11 cellular contexts compared by ENCODE assay signal in genomic region chr3:133535971-133536634, GRCh38. TPM values are rescaled to one million over a fixed set of nuclear protein-coding genes. Genes with fewer than 3 reads are reported as not detected.
DNase-seq lines count a peak whose midpoint lies in the region; ATAC-seq lines count a peak whose summit lies in the region.
"Had no signal": no experiment of that assay in that cellular context is flagged by ENCODE, and none has a peak within 500 bp of the region (broad histone marks: within the 10 kb centered on the region; RNA-seq: fewer than 3 reads in every experiment).

No MANE protein-coding gene starts in this region.

- H3K36me3 Mint-ChIP-seq in activated naive CD8-positive, alpha-beta T cell treated with anti-CD3 and anti-CD28 coated beads for 36 hours = peaks cover 2% of the 10 kb centered on the region

- no peak overlapping the region for H3K4me3 Mint-ChIP-seq in activated naive CD8-positive, alpha-beta T cell treated with anti-CD3 and anti-CD28 coated beads for 36 hours
- H3K4me3 Mint-ChIP-seq: activated CD4-positive, alpha-beta memory T cell treated with anti-CD3 and anti-CD28 coated beads, Interleukin-2, amount 10 ng/mL, durations not matched to agents 7 days and 5 days; CD8-positive, alpha-beta memory T cell had no signal

- in situ Hi-C loops in ACHN (cut with HindIII; ENCODE audit: low pct_ligation_motif_present, low pct_unique_long_range_greater_than_20kb, low sequenced_read_pairs) = no loop called here

- peaks cover 3% of the 10 kb centered on the region for H3K4me1 Mint-ChIP-seq in activated naive CD8-positive, alpha-beta T cell treated with anti-CD3 and anti-CD28 coated beads for 36 hours
- H3K4me1 Mint-ChIP-seq: activated CD4-positive, alpha-beta memory T cell treated with anti-CD3 and anti-CD28 coated beads, Interleukin-2, amount 10 ng/mL, durations not matched to agents 7 days and 5 days; CD8-positive, alpha-beta memory T cell had no signal

- H3K27me3 Mint-ChIP-seq in activated naive CD8-positive, alpha-beta T cell treated with anti-CD3 and anti-CD28 coated beads for 36 hours = no peaks in the 10 kb centered on the region
- H3K27me3 Mint-ChIP-seq: activated CD4-positive, alpha-beta memory T cell treated with anti-CD3 and anti-CD28 coated beads, Interleukin-2, amount 10 ng/mL, durations not matched to agents 7 days and 5 days had no signal

- DNase-seq in ACHN (peak; percentile 18), LoVo (ENCODE audit: low spot score) (peak; percentile 34), dermis blood vessel endothelial cell (peak; percentile 79), medulla oblongata (ENCODE audit: extremely low spot score) (peak; percentile 29)
- DNase-seq in activated CD4-positive, alpha-beta T cell treated with anti-CD3 and anti-CD28 coated beads, Interleukin-2, amount 50 U/mL, for 1 hour = no peak
- no peak for DNase-seq in activated naive CD8-positive, alpha-beta T cell treated with anti-CD3 and anti-CD28 coated beads for 36 hours
- DNase-seq: activated CD4-positive, alpha-beta memory T cell treated with anti-CD3 and anti-CD28 coated beads, Interleukin-2, amount 10 ng/mL, durations not matched to agents 7 days and 5 days; CD8-positive, alpha-beta memory T cell; NCI-H187 had no signal

- no peaks in the 10 kb centered on the region for H3K9me3 Mint-ChIP-seq in activated naive CD8-positive, alpha-beta T cell treated with anti-CD3 and anti-CD28 coated beads for 36 hours
- H3K9me3 Mint-ChIP-seq: activated CD4-positive, alpha-beta memory T cell treated with anti-CD3 and anti-CD28 coated beads, Interleukin-2, amount 10 ng/mL, durations not matched to agents 7 days and 5 days had no signal

- H3K27ac Mint-ChIP-seq in activated naive CD8-positive, alpha-beta T cell treated with anti-CD3 and anti-CD28 coated beads for 36 hours = no peak overlapping the region
- H3K27ac Mint-ChIP-seq: activated CD4-positive, alpha-beta memory T cell treated with anti-CD3 and anti-CD28 coated beads, Interleukin-2, amount 10 ng/mL, durations not matched to agents 7 days and 5 days; CD8-positive, alpha-beta memory T cell had no signal

- ATAC-seq in GM18519 (IDR thresholded peaks at IDR 0.05; ENCODE audit: low FRiP score, unreplicated experiment) = no peak
- no peak for ATAC-seq in HG03565 (IDR thresholded peaks at IDR 0.05; ENCODE audit: unreplicated experiment)

RNA-seq across cellular contexts. Expression of gene CDV3, which starts 37.4 kb away (rescaled TPM):
- total RNA-seq in dermis blood vessel endothelial cell = 226 and 279 TPM in 2 replicates
- 100 to 1,000 TPM; 268 to 269 TPM for total RNA-seq in activated naive CD8-positive, alpha-beta T cell treated with anti-CD3 and anti-CD28 coated beads for 36 hours

Comparison
In these comparisons a context has a peak if more than half of its experiments do, and no peak if none do; other contexts are left out.
1. DNase-seq: peak in ACHN (single experiment), LoVo (single experiment), dermis blood vessel endothelial cell (single experiment) and medulla oblongata (single experiment); none in activated CD4-positive, alpha-beta T cell treated with anti-CD3 and anti-CD28 coated beads, Interleukin-2, amount 50 U/mL, for 1 hour (single experiment) and activated naive CD8-positive, alpha-beta T cell treated with anti-CD3 and anti-CD28 coated beads for 36 hours (single experiment).